8 cellular contexts compared by ENCODE assay signal in genomic region chr12:42482820-42483533, GRCh38.
DNase-seq lines count a peak whose midpoint lies in the region; ATAC-seq and TF ChIP-seq lines count a peak whose summit lies in the region.

No MANE protein-coding gene starts in this region.

- H3K4me1 ChIP-seq in duodenal mucosa (ENCODE audit: control insufficient read depth in 1 of 2, insufficient read depth in 2 of 2, low read length in 2 of 2), result peaks cover 6 to 8% of the 10 kb centered on the region in 2 donors

- peaks cover 0 to 26% of the 10 kb centered on the region in 2 donors for H3K27me3 ChIP-seq in duodenal mucosa (ENCODE audit: control insufficient read depth in 1 of 2, insufficient read depth in 2 of 2, low read length in 2 of 2)

- H3K4me3 ChIP-seq in GM12875 (ENCODE audit: low read depth, low read length) (peak overlapping the region; percentile 72), duodenal mucosa (ENCODE audit: low read depth in 1 of 2, low read length in 2 of 2) (peak overlapping the region; percentile 68 to 77), lower leg skin (ENCODE audit: low read depth, poor library complexity, severe bottlenecking) (peak overlapping the region; percentile 53)

- no peaks in the 10 kb centered on the region for H3K9me3 ChIP-seq in duodenal mucosa (ENCODE audit: control insufficient read depth in 1 of 2, low read length in 2 of 2)

- peak overlapping the region; percentile 30 to 63 for H3K9ac ChIP-seq in duodenal mucosa (ENCODE audit: low read depth in 1 of 2, low read length in 2 of 2)

- TF ChIP-seq CTCF in 22Rv1 (IDR thresholded peaks at IDR 0.05) (peak; percentile 100), GM12875 (IDR thresholded peaks at IDR 0.05; ENCODE audit: borderline replicate concordance, insufficient read depth, low read depth, low read length) (peak; percentile 96), lower leg skin (IDR thresholded peaks at IDR 0.05) (peak in 1 of 3 donors; percentile 22)

- 1% methylated on average over 21 to 42 of the region's 80 CpGs for WGBS in lower leg skin, 2 donors

- peak; percentile 44 for DNase-seq in NCI-H146 treated with DMSO at 0.1 percent for 48 hours (lab: John Stamatoyannopoulos, UW; ENCODE audit: unreplicated experiment)
- DNase-seq in activated CD4-positive, alpha-beta T cell treated with anti-CD3 and anti-CD28 coated beads for 48 hours, result peak; percentile 68
- peak; percentile 28 to 94 for DNase-seq in lower leg skin (ENCODE audit: low spot score in 2 of 2)
- peak; percentile 38 to 42 for DNase-seq in stimulated activated CD8-positive, alpha-beta memory T cell treated with anti-CD3 and anti-CD28 coated beads, Interleukin-15, amount 100 ng/mL, for 48 hours (ENCODE audit: low read depth in 2 of 2)

- no peaks in the 10 kb centered on the region for H3K36me3 ChIP-seq in duodenal mucosa (ENCODE audit: control insufficient read depth in 1 of 2, insufficient read depth in 2 of 2, low read length in 2 of 2)

- peak; percentile 84 for ATAC-seq in HG02759 (IDR thresholded peaks at IDR 0.05; ENCODE audit: unreplicated experiment)

- H3K27ac ChIP-seq in 22Rv1 (no peak overlapping the region), duodenal mucosa (ENCODE audit: low read depth, low read length) (peak overlapping the region; percentile 66)

- intact Hi-C loops in lower leg skin (cut with DNase I; ENCODE audit: low total_unique reads), result loop anchor here (10.0 kb wide), 1 partner anchor 802 kb away; no protein-coding TSS in a partner anchor

- no peak for TF ChIP-seq POLR2A in lower leg skin (IDR thresholded peaks at IDR 0.05)
